9 cellular contexts compared by ENCODE assay signal in the genomic region with DNA sequence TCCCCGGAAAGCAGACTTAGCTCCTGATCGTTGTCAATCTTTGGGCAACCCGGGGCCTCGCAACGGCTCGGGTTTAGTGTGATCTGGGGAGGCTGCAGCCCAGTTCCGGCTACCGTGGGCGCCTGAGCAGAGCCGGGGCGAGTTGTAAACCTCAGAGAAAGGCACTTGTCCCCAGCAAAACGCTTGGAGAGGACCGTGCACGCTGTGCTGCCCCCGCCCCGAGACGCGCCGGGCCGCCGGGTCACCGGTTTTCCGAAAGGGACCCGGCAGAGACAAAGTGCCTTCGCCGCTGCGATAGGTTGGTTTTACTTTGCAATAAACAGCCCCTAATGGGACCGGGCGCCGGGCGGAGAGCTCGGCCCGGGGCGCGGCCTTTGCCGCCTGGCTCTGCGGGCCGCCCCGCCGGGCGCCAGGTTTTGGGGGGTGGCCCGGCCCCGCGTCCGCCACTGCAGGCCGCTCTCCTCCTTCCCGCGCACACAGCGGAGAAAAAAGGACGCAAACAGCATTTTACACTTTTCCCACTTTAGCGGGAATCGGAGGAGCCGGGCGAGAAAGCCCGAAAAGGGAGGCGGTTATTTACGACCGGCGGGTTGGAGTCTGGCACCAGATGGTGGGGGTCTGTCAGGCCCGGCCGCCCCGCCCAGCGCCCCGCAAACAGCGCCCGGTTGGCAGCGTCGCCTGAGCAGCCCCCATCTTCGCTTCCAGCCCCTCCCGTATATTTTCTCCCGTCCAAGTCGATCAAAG.
DNase-seq lines count a peak whose midpoint lies in the region; ATAC-seq and TF ChIP-seq lines count a peak whose summit lies in the region.
"Had no signal": no experiment of that assay in that cellular context is flagged by ENCODE, and none has a peak within 500 bp of the region (broad histone marks: within the 10 kb centered on the region; RNA-seq: fewer than 3 reads in every experiment).

No MANE protein-coding gene starts in this region.

- H3K4me1 ChIP-seq in urinary bladder (ENCODE audit: insufficient read depth) = no peaks in the 10 kb centered on the region

- DNase-seq in T-cell = peak in 24 of 34 experiments; percentile 4 to 37 (median 17)
- DNase-seq in coronary artery (ENCODE audit: low spot score) = no peak
- DNase-seq in natural killer cell = peak; percentile 34
- DNase-seq in effector CD4-positive, alpha-beta T cell = no peak
- DNase-seq in WERI-Rb-1 = no peak

- H3K27ac ChIP-seq in coronary artery (no peak overlapping the region), urinary bladder (ENCODE audit: low read depth) (no peak overlapping the region), WERI-Rb-1 (no peak overlapping the region)
- H3K27ac ChIP-seq: VCaP had no signal

- no peaks in the 10 kb centered on the region for H3K9me3 Mint-ChIP-seq in T-cell
- H3K9me3 Mint-ChIP-seq in natural killer cell = no peaks in the 10 kb centered on the region

- POLR2A ChIA-PET in T-cell (lab: Charles Lee) = no interaction called here

- H3K4me3 ChIP-seq in coronary artery (peak overlapping the region; percentile 69), urinary bladder (ENCODE audit: low read depth, low read length) (peak overlapping the region; percentile 44), WERI-Rb-1 (ENCODE audit: low read depth, low read length) (no peak overlapping the region)

- H3K4me3 Mint-ChIP-seq in T-cell (peak overlapping the region; percentile 83 to 87 (median 87)), natural killer cell (peak overlapping the region; percentile 93)

- 3% methylated on average over 72 of the region's 72 CpGs for WGBS in urinary bladder

- H3K36me3 ChIP-seq in urinary bladder (ENCODE audit: insufficient read depth) = no peaks in the 10 kb centered on the region
- no peaks in the 10 kb centered on the region for H3K36me3 ChIP-seq in WERI-Rb-1

- TF ChIP-seq CTCF in coronary artery (IDR thresholded peaks at IDR 0.05) (no peak), natural killer cell (IDR thresholded peaks at IDR 0.05) (no peak), WERI-Rb-1 (IDR thresholded peaks at IDR 0.05; ENCODE audit: low read depth, low read length) (no peak)

- no peaks in the 10 kb centered on the region for H3K9me3 ChIP-seq in WERI-Rb-1 (ENCODE audit: severe bottlenecking)

- peak; percentile 26 for ATAC-seq in GM18520 (IDR thresholded peaks at IDR 0.05; ENCODE audit: unreplicated experiment)
- ATAC-seq in HG02759 (IDR thresholded peaks at IDR 0.05; ENCODE audit: unreplicated experiment) = peak; percentile 66
- peak; percentile 64 to 77 (median 72) for ATAC-seq in T-cell (replicated peaks in 1 of 4)
- ATAC-seq in natural killer cell = peak; percentile 68 to 80 (median 69)

- H3K36me3 Mint-ChIP-seq in T-cell = no peaks in the 10 kb centered on the region
- H3K36me3 Mint-ChIP-seq in natural killer cell = no peaks in the 10 kb centered on the region

- H3K27me3 ChIP-seq in WERI-Rb-1 (ENCODE audit: insufficient read depth, low read depth, severe bottlenecking) = peaks cover 95% of the 10 kb centered on the region

- intact Hi-C loops in natural killer cell (cut with micrococcal nuclease) = no loop called here

- H3K4me1 Mint-ChIP-seq in T-cell (peaks cover 21 to 29% (median 28%) of the 10 kb centered on the region in 3 donors), natural killer cell (peaks cover 25 to 35% of the 10 kb centered on the region in 2 donors)

- H3K27ac Mint-ChIP-seq in T-cell = peak overlapping the region; percentile 47 to 80
- H3K27ac Mint-ChIP-seq in natural killer cell = peak overlapping the region; percentile 71 to 87

- CTCF ChIA-PET in T-cell (lab: Charles Lee) = interaction anchor here (0.6 to 3.6 kb wide), 5 partner anchors 177 to 1951 kb away, joined by 3 to 30 read pairs (median 3); a partner anchor contains a TSS

- H3K27me3 Mint-ChIP-seq in T-cell (peaks cover 57 to 72% of the 10 kb centered on the region in 2 donors), natural killer cell (ENCODE audit: low read depth in 2 of 2) (peaks cover 49 to 76% of the 10 kb centered on the region in 2 donors)

Comparison
In these comparisons a context has a peak if more than half of its experiments do, and no peak if none do; other contexts are left out.
1. DNase-seq: peak in T-cell (24 of 34) and natural killer cell (single experiment); none in coronary artery (single experiment), effector CD4-positive, alpha-beta T cell (single experiment) and WERI-Rb-1 (single experiment).
2. Peak in every context shown above with its lines, with median percentiles within 50 percentile points of each other: ATAC-seq.